9 cellular contexts compared by ENCODE assay signal in genomic region chr12:26123482-26123980, GRCh38. TPM values are rescaled to one million over a fixed set of nuclear protein-coding genes. Genes with fewer than 3 reads are reported as not detected.
DNase-seq lines count a peak whose midpoint lies in the region; ATAC-seq and TF ChIP-seq lines count a peak whose summit lies in the region.
"Had no signal": no experiment of that assay in that cellular context is flagged by ENCODE, and none has a peak within 500 bp of the region (broad histone marks: within the 10 kb centered on the region; RNA-seq: fewer than 3 reads in every experiment).

No MANE protein-coding gene starts in this region.

- no peak for ATAC-seq in body of pancreas
- no peak for ATAC-seq in lung (ENCODE audit: insufficient read depth, low FRiP score)
- ATAC-seq in GM21825 (IDR thresholded peaks at IDR 0.05; ENCODE audit: unreplicated experiment), result no peak

- DNase-seq in activated naive CD4-positive, alpha-beta T cell treated with anti-CD3 and anti-CD28 coated beads for 36 hours, result no peak
- no peak for DNase-seq in activated naive CD4-positive, alpha-beta T cell treated with Interleukin-2 at 50 U/mL for 16 hours
- DNase-seq in body of pancreas (no peak), lung (ENCODE audit: low spot score) (no peak), transverse colon (no peak), NCI-H1105 (lab: John Stamatoyannopoulos, UW) (no peak), GM10266 (ENCODE audit: extremely low spot score) (no peak)
- DNase-seq: DND-41 had no signal

- intact Hi-C loops in activated naive CD4-positive, alpha-beta T cell treated with anti-CD3 and anti-CD28 coated beads for 36 hours (cut with micrococcal nuclease), result loop anchor here (1.0 to 5.0 kb wide), 7 partner anchors 9 to 709 kb away; partner anchors contain the start of gene ITPR2
- intact Hi-C loops in body of pancreas (cut with DNase I), result no loop called here
- intact Hi-C loops in transverse colon (cut with DNase I; ENCODE audit: low total_unique reads), result loop anchor here (5.0 kb wide), 1 partner anchor 74 kb away; the partner anchor contains the start of gene SSPN

- H3K9me3 ChIP-seq in body of pancreas (no peaks in the 10 kb centered on the region), lung (ENCODE audit: control insufficient read depth in 2 of 2, insufficient read depth in 1 of 2, low read length in 1 of 2) (no peaks in the 10 kb centered on the region), transverse colon (no peaks in the 10 kb centered on the region)

- H3K27me3 ChIP-seq in body of pancreas (no peaks in the 10 kb centered on the region), lung (ENCODE audit: control insufficient read depth, insufficient read depth) (peaks cover 5% of the 10 kb centered on the region), transverse colon (peaks cover 49% of the 10 kb centered on the region)

- peak overlapping the region; percentile 75 to 99 (median 94) for H3K27ac ChIP-seq in body of pancreas
- peak overlapping the region; percentile 52 to 80 for H3K27ac ChIP-seq in lung (ENCODE audit: low read depth in 1 of 2, low read length in 1 of 2)
- peak overlapping the region; percentile 86 to 96 (median 90) for H3K27ac ChIP-seq in transverse colon

- TF ChIP-seq CTCF in body of pancreas (IDR thresholded peaks at IDR 0.05) (no peak), lung (IDR thresholded peaks at IDR 0.05; ENCODE audit: control extremely low read depth, extremely low read depth) (no peak), transverse colon (IDR thresholded peaks at IDR 0.05) (peak in 1 of 5 experiments; percentile 2), GM10266 (IDR thresholded peaks at IDR 0.05; ENCODE audit: control insufficient read depth, insufficient read depth, low read depth, missing control alignments) (no peak)

- H3K4me3 ChIP-seq in body of pancreas (peak overlapping the region in 1 of 2 donors; percentile 24), lung (no peak overlapping the region), transverse colon (peak overlapping the region; percentile 25 to 72 (median 56))

- H3K36me3 ChIP-seq in body of pancreas (replicated peaks in 1 of 2; ENCODE audit: insufficient read depth in 1 of 2, low read depth in 2 of 2), result no peaks in the 10 kb centered on the region
- H3K36me3 ChIP-seq in lung (ENCODE audit: control insufficient read depth in 2 of 2, insufficient read depth in 2 of 2, low read length in 2 of 2), result no peaks in the 10 kb centered on the region
- H3K36me3 ChIP-seq in transverse colon, result no peaks in the 10 kb centered on the region

- H3K27ac Mint-ChIP-seq in activated naive CD4-positive, alpha-beta T cell treated with anti-CD3 and anti-CD28 coated beads for 36 hours, result no peak overlapping the region

- peaks cover 23% of the 10 kb centered on the region for H3K4me1 Mint-ChIP-seq in activated naive CD4-positive, alpha-beta T cell treated with anti-CD3 and anti-CD28 coated beads for 36 hours (ENCODE audit: low read depth)

- peaks cover 33% of the 10 kb centered on the region for H3K4me1 ChIP-seq in body of pancreas
- peaks cover 2 to 12% of the 10 kb centered on the region in 2 donors for H3K4me1 ChIP-seq in lung (ENCODE audit: control insufficient read depth in 2 of 2, insufficient read depth in 2 of 2, low read length in 2 of 2)
- H3K4me1 ChIP-seq in transverse colon, result peaks cover 11 to 53% (median 26%) of the 10 kb centered on the region in 4 donors

- in situ Hi-C loops in transverse colon (cut with MboI; ENCODE audit: low pct_ligation_motif_present in 1 of 4, low pct_unique_long_range_greater_than_20kb in 1 of 4, low sequenced_read_pairs in 3 of 4), result loop anchor here in 3 of 4 donors (25.0 kb wide), 2 partner anchors 289 to 514 kb away; no protein-coding TSS in a partner anchor

- CTCF ChIA-PET in activated naive CD4-positive, alpha-beta T cell treated with anti-CD3 and anti-CD28 coated beads for 36 hours (lab: Charles Lee), result interaction anchor here (0.6 to 1.6 kb wide), 4 partner anchors 8 to 491 kb away, joined by 3 to 4 read pairs (median 3); no protein-coding TSS in a partner anchor

- no peak for TF ChIP-seq EP300 in transverse colon (IDR thresholded peaks at IDR 0.05; ENCODE audit: low read depth)

- 4 to 11% methylated on average over 8 of the region's 8 CpGs for WGBS in body of pancreas, 2 donors
- 17 to 20% methylated on average over 8 of the region's 8 CpGs for WGBS in lung, 2 donors
- 11 to 15% methylated on average over 5 to 8 of the region's 8 CpGs for WGBS in transverse colon (ENCODE audit: low coverage in 1 of 2), 2 donors

- H3K4me3 Mint-ChIP-seq in activated naive CD4-positive, alpha-beta T cell treated with anti-CD3 and anti-CD28 coated beads for 36 hours, result peak overlapping the region; percentile 83

- no peaks in the 10 kb centered on the region for H3K36me3 Mint-ChIP-seq in activated naive CD4-positive, alpha-beta T cell treated with anti-CD3 and anti-CD28 coated beads for 36 hours (ENCODE audit: low read depth)

- H3K9me3 Mint-ChIP-seq in activated naive CD4-positive, alpha-beta T cell treated with anti-CD3 and anti-CD28 coated beads for 36 hours, result no peaks in the 10 kb centered on the region

- no peak for TF ChIP-seq POLR2A in body of pancreas (IDR thresholded peaks at IDR 0.05)
- no peak for TF ChIP-seq POLR2A in transverse colon (IDR thresholded peaks at IDR 0.05)

- H3K27me3 Mint-ChIP-seq in activated naive CD4-positive, alpha-beta T cell treated with anti-CD3 and anti-CD28 coated beads for 36 hours (ENCODE audit: low read depth), result peaks cover 68% of the 10 kb centered on the region

RNA-seq across cellular contexts. Expression of gene BHLHE41, which starts 1.3 kb away (rescaled TPM):
- total RNA-seq in activated naive CD4-positive, alpha-beta T cell treated with anti-CD3 and anti-CD28 coated beads for 36 hours, result not detected
- total RNA-seq in body of pancreas (1 to 10 TPM; 2.6 to 4.6 TPM), lung (10 to 100 TPM in 1 of 2 donors, 1 to 10 TPM in 1; 1.7 to 39.0 TPM), transverse colon (10 to 100 TPM in 3 of 4 donors, not detected in 1; 12.2 to 22.8 (median 18.1) TPM)
- 10 to 100 TPM in 1 of 2 donors, 1 to 10 TPM in 1; 2.7 to 10.7 TPM for polyA plus RNA-seq in lung
